Comparison of ENCODE assay signal across 1 cellular context in the genomic region with DNA sequence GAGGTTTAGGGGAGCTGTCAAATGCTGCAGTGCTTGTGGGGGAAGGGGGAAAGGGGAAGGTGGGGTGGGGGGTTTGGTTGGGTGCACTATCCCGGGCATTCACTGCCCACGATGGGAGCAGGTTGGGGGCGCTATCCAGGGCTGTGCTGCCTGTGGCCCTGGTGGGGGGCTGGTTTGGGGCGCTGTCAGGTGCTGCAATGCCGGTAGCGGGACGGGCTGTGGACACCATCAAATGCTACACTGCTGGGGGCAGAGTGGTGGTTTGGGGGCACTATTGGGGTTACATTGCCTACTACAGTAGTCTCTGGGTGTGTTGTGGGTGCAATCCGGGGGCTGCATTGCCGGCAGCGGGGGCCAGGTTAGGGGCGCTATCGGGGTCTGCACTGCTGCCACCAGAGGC. TPM values are rescaled to one million over a fixed set of nuclear protein-coding genes. Genes with fewer than 3 reads are reported as not detected.
"Had no signal": no experiment of that assay in that cellular context is flagged by ENCODE, and none has a peak within 500 bp of the region (broad histone marks: within the 10 kb centered on the region; RNA-seq: fewer than 3 reads in every experiment).

No MANE protein-coding gene starts in this region.

RNA-seq across cellular contexts. Expression of gene FAM153A, which starts 25.7 kb away (rescaled TPM):
- total RNA-seq: urinary bladder had no signal
